Comparison of ENCODE assay signal across 1 cellular context in genomic region chr5:141960018-141960417, GRCh38.
TF ChIP-seq lines count a peak whose summit lies in the region.

No MANE protein-coding gene starts in this region.

TF ChIP-seq in GM23338, 12 proteins besides CTCF, POLR2A, EP300 and RAD21 (continued from another document):
- TF ChIP-seq EZH2 (IDR thresholded peaks at IDR 0.05; ENCODE audit: low read depth, unreplicated experiment), result no peak
- no peak for TF ChIP-seq ETS1 (IDR thresholded peaks at IDR 0.05)
- TF ChIP-seq ZNF462 (CRISPR knock-in tag; IDR thresholded peaks at IDR 0.05), result no peak
- no peak for TF ChIP-seq EZH2phosphoT487 (IDR thresholded peaks at IDR 0.05; ENCODE audit: unreplicated experiment)
- no peak for TF ChIP-seq ZNF114 (CRISPR knock-in tag; IDR thresholded peaks at IDR 0.05)
